11 cellular contexts compared by ENCODE assay signal in genomic region chr9:124212381-124213050, GRCh38. TPM values are rescaled to one million over a fixed set of nuclear protein-coding genes. Genes with fewer than 3 reads are reported as not detected.
DNase-seq lines count a peak whose midpoint lies in the region; ATAC-seq and TF ChIP-seq lines count a peak whose summit lies in the region.
"Had no signal": no experiment of that assay in that cellular context is flagged by ENCODE, and none has a peak within 500 bp of the region (broad histone marks: within the 10 kb centered on the region; RNA-seq: fewer than 3 reads in every experiment).

No MANE protein-coding gene starts in this region.

- H3K27me3 Mint-ChIP-seq in activated naive CD8-positive, alpha-beta T cell treated with anti-CD3 and anti-CD28 coated beads, Interleukin-2, amount 10 ng/mL, durations not matched to agents 7 days and 5 days: no peaks in the 10 kb centered on the region
- H3K27me3 Mint-ChIP-seq in endothelial cell (ENCODE audit: unreplicated experiment): peaks cover 8% of the 10 kb centered on the region

- ATAC-seq in activated CD4-positive, CD25-positive, alpha-beta regulatory T cell treated with anti-CD3 and anti-CD28 coated beads, Interleukin-2, amount 50 U/mL, for 24 hours: no peak
- no peak for ATAC-seq in activated naive CD8-positive, alpha-beta T cell treated with anti-CD3 and anti-CD28 coated beads, Interleukin-2, amount 10 ng/mL, durations not matched to agents 7 days and 5 days (ENCODE audit: low read depth)
- ATAC-seq in upper lobe of right lung: no peak

- no peak overlapping the region for H3K4me3 ChIP-seq in upper lobe of right lung

- no peaks in the 10 kb centered on the region for H3K36me3 ChIP-seq in upper lobe of right lung

- peaks cover 58% of the 10 kb centered on the region for H3K4me1 Mint-ChIP-seq in activated naive CD8-positive, alpha-beta T cell treated with anti-CD3 and anti-CD28 coated beads, Interleukin-2, amount 10 ng/mL, durations not matched to agents 7 days and 5 days
- peaks cover 24% of the 10 kb centered on the region for H3K4me1 Mint-ChIP-seq in endothelial cell (ENCODE audit: unreplicated experiment)

- no peak overlapping the region for H3K27ac ChIP-seq in upper lobe of right lung
- H3K27ac ChIP-seq: 22Rv1 had no signal

- no peaks in the 10 kb centered on the region for H3K27me3 ChIP-seq in upper lobe of right lung

- peaks cover 27% of the 10 kb centered on the region for H3K4me1 ChIP-seq in upper lobe of right lung

- intact Hi-C loops in upper lobe of right lung (cut with DNase I): no loop called here

- TF ChIP-seq CTCF in upper lobe of right lung (IDR thresholded peaks at IDR 0.05) (no peak), endothelial cell (IDR thresholded peaks at IDR 0.05; ENCODE audit: unreplicated experiment) (no peak)

- POLR2A ChIA-PET in activated naive CD8-positive, alpha-beta T cell treated with anti-CD3 and anti-CD28 coated beads, Interleukin-2, amount 10 ng/mL, durations not matched to agents 7 days and 5 days (lab: Charles Lee): no interaction called here

- H3K9me3 ChIP-seq in upper lobe of right lung: no peaks in the 10 kb centered on the region

- H3K36me3 Mint-ChIP-seq in activated naive CD8-positive, alpha-beta T cell treated with anti-CD3 and anti-CD28 coated beads, Interleukin-2, amount 10 ng/mL, durations not matched to agents 7 days and 5 days: no peaks in the 10 kb centered on the region
- no peaks in the 10 kb centered on the region for H3K36me3 Mint-ChIP-seq in endothelial cell (ENCODE audit: low read depth, unreplicated experiment)

- no peaks in the 10 kb centered on the region for H3K9me3 Mint-ChIP-seq in activated naive CD8-positive, alpha-beta T cell treated with anti-CD3 and anti-CD28 coated beads, Interleukin-2, amount 10 ng/mL, durations not matched to agents 7 days and 5 days
- H3K9me3 Mint-ChIP-seq in endothelial cell (ENCODE audit: unreplicated experiment): no peaks in the 10 kb centered on the region

- DNase-seq in activated CD4-positive, CD25-positive, alpha-beta regulatory T cell treated with anti-CD3 and anti-CD28 coated beads, Interleukin-2, amount 50 U/mL, for 72 hours: peak; percentile 17
- DNase-seq in activated naive CD8-positive, alpha-beta T cell treated with anti-CD3 and anti-CD28 coated beads, Interleukin-2, amount 10 ng/mL, durations not matched to agents 7 days and 5 days: no peak
- DNase-seq in iris pigment epithelial cell (ENCODE audit: low read depth) (peak; percentile 59), upper lobe of right lung (peak; percentile 20), MV-4-11 (lab: John Stamatoyannopoulos, UW) (no peak), NCI-H187 (lab: John Stamatoyannopoulos, UW) (no peak), endothelial cell (ENCODE audit: low spot score) (no peak)
- DNase-seq: central memory CD4-positive, alpha-beta T cell; SW 1271 had no signal

- H3K4me3 Mint-ChIP-seq in activated naive CD8-positive, alpha-beta T cell treated with anti-CD3 and anti-CD28 coated beads, Interleukin-2, amount 10 ng/mL, durations not matched to agents 7 days and 5 days: no peak overlapping the region
- no peak overlapping the region for H3K4me3 Mint-ChIP-seq in endothelial cell (ENCODE audit: unreplicated experiment)

- H3K27ac Mint-ChIP-seq in activated naive CD8-positive, alpha-beta T cell treated with anti-CD3 and anti-CD28 coated beads, Interleukin-2, amount 10 ng/mL, durations not matched to agents 7 days and 5 days: peak overlapping the region; percentile 2
- H3K27ac Mint-ChIP-seq in endothelial cell (ENCODE audit: unreplicated experiment): no peak overlapping the region

RNA-seq across cellular contexts. Expression of gene NEK6, which starts 45.2 kb away (rescaled TPM):
- total RNA-seq in activated naive CD8-positive, alpha-beta T cell treated with anti-CD3 and anti-CD28 coated beads, Interleukin-2, amount 10 ng/mL, durations not matched to agents 7 days and 5 days: 10 to 100 TPM in 1 of 2 experiments, 1 to 10 TPM in 1; 8.1 to 10.9 TPM
- 137 TPM for total RNA-seq in upper lobe of right lung
- 43.9 TPM for total RNA-seq in endothelial cell (ENCODE audit: unreplicated experiment)

Comparison
In these comparisons a context has a peak if more than half of its experiments do, and no peak if none do; other contexts are left out.
1. DNase-seq: peak in activated CD4-positive, CD25-positive, alpha-beta regulatory T cell treated with anti-CD3 and anti-CD28 coated beads, Interleukin-2, amount 50 U/mL, for 72 hours (single experiment), iris pigment epithelial cell (single experiment) and upper lobe of right lung (single experiment); none in activated naive CD8-positive, alpha-beta T cell treated with anti-CD3 and anti-CD28 coated beads, Interleukin-2, amount 10 ng/mL, durations not matched to agents 7 days and 5 days (single experiment), MV-4-11 (single experiment), NCI-H187 (0 of 2) and endothelial cell (single experiment).